In genomic region chr3:179322481-179323196, GRCh38 we compare ENCODE assay signal across 8 cellular contexts. TPM values are rescaled to one million over a fixed set of nuclear protein-coding genes. Genes with fewer than 3 reads are reported as not detected.
DNase-seq lines count a peak whose midpoint lies in the region; ATAC-seq, FAIRE-seq and TF ChIP-seq lines count a peak whose summit lies in the region.

TSS of gene ZNF639 (plus strand) at chr3:179323031. CDS start at chr3:179328294, 5,263 bp downstream.

- DNase-seq in AG04450 (ENCODE audit: low read depth, low spot score) (peak; percentile 68), NCI-H2171 treated with DMSO at 0.1 percent for 48 hours (lab: John Stamatoyannopoulos, UW) (peak; percentile 92), bronchial epithelial cell (ENCODE audit: low read depth) (peak; percentile 45), iris pigment epithelial cell (ENCODE audit: low read depth) (peak; percentile 78)
- peak; percentile 81 for DNase-seq in stimulated activated CD4-positive, alpha-beta T cell treated with anti-CD3 and anti-CD28 coated beads, Interleukin-12 subunit alpha, Interleukin-12 subunit beta, amount 100 ng/mL, for 4 hours

- no peak for FAIRE-seq in bronchial epithelial cell (lab: Jason Lieb, UNC)

- H3K4me3 ChIP-seq in AG04450 (ENCODE audit: low read depth, low read length) (peak within 1 kb of the TSS; percentile 82), WI38 (ENCODE audit: low read depth, low read length) (peak within 1 kb of the TSS; percentile 95), bronchial epithelial cell (ENCODE audit: low read depth, low read length) (peak within 1 kb of the TSS; percentile 81)

- peaks cover 3% of the 10 kb centered on the region; the same call in 1 of the 2 replicates for H3K9me3 ChIP-seq in AG04450 (ENCODE audit: control insufficient read depth, insufficient read depth, low read length)

- peak; percentile 80 for ATAC-seq in GM18867 (IDR thresholded peaks at IDR 0.05; ENCODE audit: unreplicated experiment)
- ATAC-seq in HG03097 (IDR thresholded peaks at IDR 0.05; ENCODE audit: low FRiP score, unreplicated experiment) = peak; percentile 83

- POLR2A ChIA-PET in AG04450 (lab: Yijun Ruan, JAX) = interaction anchor here (0.6 kb wide), 1 partner anchor 101 kb away, joined by 6 read pairs; no protein-coding TSS in a partner anchor

- H3K36me3 ChIP-seq in bronchial epithelial cell (ENCODE audit: control insufficient read depth, insufficient read depth, low read length) = peaks cover 2% of the 10 kb centered on the region

- H3K27ac ChIP-seq in AG04450 (ENCODE audit: low read depth, low read length) = peak within 1 kb of the TSS; percentile 86

- TF ChIP-seq CTCF in AG04450 (IDR thresholded peaks at IDR 0.05; ENCODE audit: low read depth, low read length) (peak; percentile 65), WI38 (IDR thresholded peaks at IDR 0.05; ENCODE audit: low read depth, low read length) (peak; percentile 57), bronchial epithelial cell (IDR thresholded peaks at IDR 0.05; ENCODE audit: insufficient read depth, low read length, severe bottlenecking) (peak; percentile 70)

- H3K27me3 ChIP-seq in AG04450 (ENCODE audit: control insufficient read depth, insufficient read depth, low read length) (no peaks in the 10 kb centered on the region), bronchial epithelial cell (ENCODE audit: control insufficient read depth, insufficient read depth, low read length) (no peaks in the 10 kb centered on the region)

- CTCF ChIA-PET in AG04450 (lab: Charles Lee) = interaction anchor here (0.9 to 10.3 kb wide), 26 partner anchors 13 to 886 kb away, joined by 3 to 194 read pairs (median 7); partner anchors contain the start of genes ACTL6A and PIK3CA

RNA-seq across cellular contexts. Expression of gene ZNF639, which starts in this region (rescaled TPM):
- 17.6 and 21.3 TPM in 2 replicates for polyA plus RNA-seq in AG04450 (2011; rRNA removed)
- 6.1 and 12.2 TPM in 2 replicates for polyA minus RNA-seq in AG04450 (2011; rRNA and poly(A)+ RNA removed)
- 31.4 and 51.6 TPM in 2 replicates for total RNA-seq in bronchial epithelial cell

Comparison
In these comparisons a context has a peak if more than half of its experiments do, and no peak if none do; other contexts are left out.
1. Peak in every context shown above with its lines: DNase-seq, ATAC-seq, H3K4me3 ChIP-seq and H3K27ac ChIP-seq.